9 cellular contexts compared by ENCODE assay signal in the genomic region with DNA sequence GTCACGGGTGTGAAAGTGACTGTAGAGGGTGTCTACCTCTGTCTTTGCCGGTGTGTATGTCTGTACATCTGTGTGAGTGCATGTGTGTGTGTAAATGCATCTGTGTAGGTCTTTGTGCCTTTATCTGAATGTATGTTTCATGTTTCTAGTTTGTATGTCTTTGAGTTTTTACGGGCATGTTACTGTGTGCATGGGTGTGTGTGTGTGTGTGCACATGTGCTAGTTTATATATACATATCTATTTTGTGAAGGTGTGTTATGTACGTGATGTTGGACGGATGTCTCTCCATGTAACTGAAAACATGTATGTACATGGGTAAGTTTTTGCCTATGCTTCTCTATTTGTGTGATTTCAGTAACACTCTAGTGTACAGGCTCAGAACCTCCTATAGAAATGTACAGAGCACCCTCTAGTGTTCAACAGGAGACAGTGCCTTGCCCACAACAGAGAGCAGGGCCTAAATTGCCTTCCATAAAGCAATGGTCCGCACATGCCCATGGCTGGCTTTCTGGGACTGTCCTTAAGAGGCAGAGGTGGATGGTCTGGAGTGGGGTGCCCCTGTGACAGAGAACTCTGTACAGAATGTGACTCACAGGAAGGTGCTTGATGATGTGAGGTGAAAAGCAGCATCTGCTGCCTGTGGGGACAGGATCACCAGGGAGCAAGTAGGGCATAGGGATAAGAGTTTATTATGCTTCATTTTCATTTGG.
A peak's percentile ranks its signal among the peaks of the same experiment; 100 is the strongest.
DNase-seq lines count a peak whose midpoint lies in the region; ATAC-seq, FAIRE-seq and TF ChIP-seq lines count a peak whose summit lies in the region.
"Had no signal": no experiment of that assay in that cellular context is flagged by ENCODE, and none has a peak within 500 bp of the region (broad histone marks: within the 10 kb centered on the region; RNA-seq: fewer than 3 reads in every experiment).

No MANE protein-coding gene starts in this region.

- H3K4me1 ChIP-seq in A549: no peaks in the 10 kb centered on the region
- H3K4me1 ChIP-seq in keratinocyte (ENCODE audit: control insufficient read depth, extremely low read depth, insufficient read depth, low read length): peaks cover 14% of the 10 kb centered on the region

- peak overlapping the region; percentile 28 for H3K9ac ChIP-seq in keratinocyte (ENCODE audit: control insufficient read depth, extremely low read depth, insufficient read depth, low read length)

- ATAC-seq in A549: peak; percentile 99 to 100
- ATAC-seq in stimulated activated memory B cell treated with anti-CD40 and anti-IgM and Interleukin-4, amounts not matched to agents 10 μg/mL and 1 μg/mL and 100 μg/mL, for 72 hours: peak; percentile 69

- peaks cover 2% of the 10 kb centered on the region for H4K20me1 ChIP-seq in keratinocyte (ENCODE audit: control insufficient read depth, extremely low read depth, insufficient read depth, low read length)

- no peak for TF ChIP-seq EP300 in A549 (IDR thresholded peaks at IDR 0.05)

- H3K27ac ChIP-seq in A549 (0 out of 6 replicates have a peak overlapping the region, but pooled peaks of 1 of the 2 experiments have one; percentile 19), keratinocyte (ENCODE audit: control insufficient read depth, insufficient read depth, low read length) (no peak overlapping the region)

- POLR2A ChIA-PET in A549 (lab: Yijun Ruan, JAX): no interaction called here
- POLR2A ChIA-PET in GM10248 (lab: Yijun Ruan, JAX): no interaction called here
- POLR2A ChIA-PET in MCF 10A (lab: Yijun Ruan, JAX): no interaction called here

- H3K79me2 ChIP-seq in keratinocyte (ENCODE audit: control insufficient read depth, insufficient read depth, low read length): peaks cover 54% of the 10 kb centered on the region

- H3K4me1 Mint-ChIP-seq in MCF 10A (ENCODE audit: insufficient read depth, unreplicated experiment): peaks cover 7% of the 10 kb centered on the region
- H3K4me1 Mint-ChIP-seq in stimulated activated memory B cell treated with anti-CD40 and anti-IgM and Interleukin-4, amounts not matched to agents 10 μg/mL and 1 μg/mL and 100 μg/mL, for 72 hours: no peaks in the 10 kb centered on the region
- H3K4me1 Mint-ChIP-seq: IgD-negative memory B cell had no signal

- no peaks in the 10 kb centered on the region for H3K27me3 Mint-ChIP-seq in MCF 10A (ENCODE audit: insufficient read depth, unreplicated experiment)
- peaks cover 15% of the 10 kb centered on the region for H3K27me3 Mint-ChIP-seq in stimulated activated memory B cell treated with anti-CD40 and anti-IgM and Interleukin-4, amounts not matched to agents 10 μg/mL and 1 μg/mL and 100 μg/mL, for 72 hours

- dilution Hi-C loops in keratinocyte (cut with MboI; ENCODE audit: extremely low pct_ligation_motif_present, low sequenced_read_pairs): no loop called here

- intact Hi-C loops in MCF 10A (cut with micrococcal nuclease): loop anchor here (1.0 to 10.0 kb wide), 7 partner anchors 82 to 1184 kb away; no protein-coding TSS in a partner anchor

- H3K9me1 ChIP-seq in keratinocyte (ENCODE audit: control insufficient read depth, extremely low read depth, insufficient read depth, low read length): no peaks in the 10 kb centered on the region

- TF ChIP-seq RAD21 in A549 (conservative IDR thresholded peaks at IDR 0.05 in 1 of 2, IDR thresholded peaks at IDR 0.05 in 1 of 2): peak; percentile 74 to 89

- no TSS peak for BruUV-seq in MCF 10A (replicated peaks; lab: Mats Ljungman, UMichigan)

- H3K4me2 ChIP-seq in A549: no peak overlapping the region
- peak overlapping the region; percentile 14 for H3K4me2 ChIP-seq in keratinocyte (ENCODE audit: control insufficient read depth, extremely low read depth, insufficient read depth, low read depth, low read length)

- peak overlapping the region; percentile 23 for H3K27ac Mint-ChIP-seq in MCF 10A (ENCODE audit: low read depth, unreplicated experiment)
- H3K27ac Mint-ChIP-seq in stimulated activated memory B cell treated with anti-CD40 and anti-IgM and Interleukin-4, amounts not matched to agents 10 μg/mL and 1 μg/mL and 100 μg/mL, for 72 hours: no peak overlapping the region
- H3K27ac Mint-ChIP-seq: IgD-negative memory B cell had no signal

- H3K4me3 ChIP-seq in A549 (no peak overlapping the region), keratinocyte (ENCODE audit: control insufficient read depth in 2 of 3, extremely low read depth in 1 of 3, insufficient read depth in 2 of 3, low read depth in 1 of 3, low read length in 3 of 3) (no peak overlapping the region)

- H3K4me3 Mint-ChIP-seq in MCF 10A (ENCODE audit: unreplicated experiment): no peak overlapping the region
- no peak overlapping the region for H3K4me3 Mint-ChIP-seq in stimulated activated memory B cell treated with anti-CD40 and anti-IgM and Interleukin-4, amounts not matched to agents 10 μg/mL and 1 μg/mL and 100 μg/mL, for 72 hours
- H3K4me3 Mint-ChIP-seq: IgD-negative memory B cell had no signal

- no peak for TF ChIP-seq POLR2A in A549 (IDR thresholded peaks at IDR 0.05; ENCODE audit: low read length)

- H3K36me3 ChIP-seq in keratinocyte (ENCODE audit: control insufficient read depth in 2 of 2, extremely low read depth in 1 of 2, insufficient read depth in 2 of 2, low read length in 2 of 2): no peaks in the 10 kb centered on the region

- H3K27me3 ChIP-seq in keratinocyte (ENCODE audit: control insufficient read depth, extremely low read depth, insufficient read depth, low read length): no peaks in the 10 kb centered on the region

- H3K9me3 Mint-ChIP-seq in MCF 10A (ENCODE audit: unreplicated experiment): no peaks in the 10 kb centered on the region
- no peaks in the 10 kb centered on the region for H3K9me3 Mint-ChIP-seq in stimulated activated memory B cell treated with anti-CD40 and anti-IgM and Interleukin-4, amounts not matched to agents 10 μg/mL and 1 μg/mL and 100 μg/mL, for 72 hours
- H3K9me3 Mint-ChIP-seq: IgD-negative memory B cell had no signal

- TF ChIP-seq CTCF in A549 (IDR thresholded peaks at IDR 0.05) (peak; percentile 72), GM10248 (IDR thresholded peaks at IDR 0.05; ENCODE audit: control extremely low read depth, extremely low read depth, low read depth, missing control alignments) (peak; percentile 95), MCF 10A (IDR thresholded peaks at IDR 0.05; ENCODE audit: unreplicated experiment) (peak; percentile 88), keratinocyte (optimal IDR thresholded peaks at IDR 0.05 in 1 of 3, IDR thresholded peaks at IDR 0.05 in 1 of 3, conservative IDR thresholded peaks at IDR 0.05 in 1 of 3; ENCODE audit: extremely low read depth in 1 of 3, insufficient read depth in 2 of 3, low read length in 3 of 3) (peak; percentile 87 to 90 (median 87))

- no peaks in the 10 kb centered on the region for H3K36me3 Mint-ChIP-seq in MCF 10A (ENCODE audit: insufficient read depth, unreplicated experiment)
- no peaks in the 10 kb centered on the region for H3K36me3 Mint-ChIP-seq in stimulated activated memory B cell treated with anti-CD40 and anti-IgM and Interleukin-4, amounts not matched to agents 10 μg/mL and 1 μg/mL and 100 μg/mL, for 72 hours
- H3K36me3 Mint-ChIP-seq: IgD-negative memory B cell had no signal

- CTCF ChIA-PET in A549 (lab: Yijun Ruan, JAX): interaction anchor here (0.7 to 1.0 kb wide), 6 partner anchors 26 to 822 kb away, joined by 3 to 4 read pairs (median 4); no protein-coding TSS in a partner anchor
- CTCF ChIA-PET in GM10248 (lab: Yijun Ruan, JAX): no interaction called here
- CTCF ChIA-PET in MCF 10A (lab: Yijun Ruan, JAX): interaction anchor here (0.7 to 1.5 kb wide), 4 partner anchors 50 to 257 kb away, joined by 3 to 8 read pairs (median 4); no protein-coding TSS in a partner anchor

- FAIRE-seq in A549 (lab: Jason Lieb, UNC): no peak
- no peak for FAIRE-seq in RCC 7860 (lab: Jason Lieb, UNC)
- peak; percentile 59 for FAIRE-seq in keratinocyte (lab: Jason Lieb, UNC)

- H3K9me3 ChIP-seq in A549 (no peaks in the 10 kb centered on the region), keratinocyte (ENCODE audit: control insufficient read depth, low read depth, low read length) (no peaks in the 10 kb centered on the region)

- DNase-seq in A549 (ENCODE audit: low read depth in 1 of 2, low spot score in 1 of 2) (peak; percentile 38 to 64), GM10248 (ENCODE audit: extremely low spot score) (peak; percentile 66), HCEC 1CT (peak; percentile 67), Kasumi-1 (lab: John Stamatoyannopoulos, UW) (peak; percentile 87 to 93), RCC 7860 (ENCODE audit: low spot score) (peak; percentile 68), MCF 10A (ENCODE audit: unreplicated experiment) (peak; percentile 75), keratinocyte (ENCODE audit: low read depth, low spot score) (no peak)

- peak overlapping the region; percentile 87 for H2AFZ ChIP-seq in keratinocyte (ENCODE audit: control insufficient read depth, low read length)

- WGBS in A549 (ENCODE audit: missing lambda C conversion rate): 53% methylated on average over 6 of the region's 6 CpGs

TF ChIP-seq in A549, 52 proteins besides CTCF, POLR2A, EP300 and RAD21:
- TF ChIP-seq MAZ (IDR thresholded peaks at IDR 0.05; ENCODE audit: borderline replicate concordance, low read depth, low read length) (no peak), SMC3 (IDR thresholded peaks at IDR 0.05) (peak; percentile 63)
